In the genomic region with DNA sequence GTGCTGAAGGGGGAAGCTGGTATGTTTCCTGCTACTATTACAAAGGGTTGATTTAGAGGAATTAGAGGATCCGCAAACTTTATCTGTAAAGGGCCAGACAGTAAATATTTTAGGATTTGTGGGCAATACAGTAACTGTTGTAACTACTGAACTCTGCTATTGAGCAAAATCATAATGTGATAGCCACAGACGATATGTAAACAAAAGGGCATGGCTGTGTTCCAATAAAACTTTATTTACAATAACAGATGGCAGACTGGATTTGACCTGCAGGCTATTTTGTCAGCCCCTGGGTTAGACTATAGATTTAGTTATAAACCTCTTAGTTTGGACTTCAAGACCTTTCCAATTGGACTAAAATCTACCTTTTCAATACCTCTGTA, we compare ENCODE assay signal across 21 cellular contexts. TPM values are rescaled to one million over a fixed set of nuclear protein-coding genes. Genes with fewer than 3 reads are reported as not detected.
"Had no signal": no experiment of that assay in that cellular context is flagged by ENCODE, and none has a peak within 500 bp of the region (broad histone marks: within the 10 kb centered on the region; RNA-seq: fewer than 3 reads in every experiment).

No MANE protein-coding gene starts in this region.

- H3K27ac Mint-ChIP-seq: activated CD4-positive, alpha-beta T cell treated with anti-CD3 and anti-CD28 coated beads, Interleukin-2, amount 10 ng/mL, durations not matched to agents 7 days and 5 days; activated naive CD8-positive, alpha-beta T cell; activated T-cell treated with anti-CD3 and anti-CD28 coated beads, Interleukin-2, amount 50 U/mL, for 72 hours; immature natural killer cell; naive thymus-derived CD8-positive, alpha-beta T cell; T-helper 17 cell had no signal

- H3K27me3 ChIP-seq: foreskin keratinocyte, neutrophil, stomach, testis, upper lobe of left lung had no signal

- H3K36me3 Mint-ChIP-seq: activated naive CD8-positive, alpha-beta T cell; immature natural killer cell; naive thymus-derived CD8-positive, alpha-beta T cell had no signal

- H3K4me3 ChIP-seq: coronary artery, smooth muscle cell, stomach, testis, upper lobe of left lung had no signal

- H3K27ac ChIP-seq: coronary artery, foreskin keratinocyte, neutrophil, testis, upper lobe of left lung had no signal

- FAIRE-seq: endothelial cell of umbilical vein had no signal

- ATAC-seq: activated T-cell treated with anti-CD3 and anti-CD28 coated beads, Interleukin-2, amount 50 U/mL, for 72 hours; foreskin keratinocyte; naive thymus-derived CD8-positive, alpha-beta T cell; T-helper 17 cell had no signal

- H3K9me3 ChIP-seq: stomach, testis, upper lobe of left lung had no signal

- H3K4me2 ChIP-seq: smooth muscle cell had no signal

- H3K4me3 Mint-ChIP-seq: activated CD4-positive, alpha-beta T cell treated with anti-CD3 and anti-CD28 coated beads, Interleukin-2, amount 10 ng/mL, durations not matched to agents 7 days and 5 days; activated naive CD8-positive, alpha-beta T cell; activated T-cell treated with anti-CD3 and anti-CD28 coated beads, Interleukin-2, amount 50 U/mL, for 72 hours; immature natural killer cell; naive thymus-derived CD8-positive, alpha-beta T cell; T-helper 17 cell had no signal

- DNase-seq: activated CD4-positive, alpha-beta T cell treated with anti-CD3 and anti-CD28 coated beads, Interleukin-2, amount 10 ng/mL, durations not matched to agents 7 days and 5 days; activated CD8-positive, alpha-beta memory T cell treated with anti-CD3 and anti-CD28 coated beads, Interleukin-2, amount 50 U/mL, for 48 hours; activated gamma-delta T cell; activated T-cell treated with anti-CD3 and anti-CD28 coated beads, Interleukin-2, amount 50 U/mL, for 72 hours; amniotic stem cell; central memory CD4-positive, alpha-beta T cell; effector CD4-positive, alpha-beta T cell; foreskin keratinocyte; glutamatergic neuron; immature natural killer cell; naive thymus-derived CD8-positive, alpha-beta T cell; stomach; T-helper 17 cell; testis; upper lobe of left lung had no signal

- H3K36me3 ChIP-seq: neutrophil, stomach, upper lobe of left lung had no signal

- H3K9me3 Mint-ChIP-seq: activated CD4-positive, alpha-beta T cell treated with anti-CD3 and anti-CD28 coated beads, Interleukin-2, amount 10 ng/mL, durations not matched to agents 7 days and 5 days; activated T-cell treated with anti-CD3 and anti-CD28 coated beads, Interleukin-2, amount 50 U/mL, for 72 hours; naive thymus-derived CD8-positive, alpha-beta T cell had no signal

- H3K4me1 ChIP-seq: foreskin keratinocyte, testis, upper lobe of left lung had no signal

- H3K4me1 Mint-ChIP-seq: activated CD4-positive, alpha-beta T cell treated with anti-CD3 and anti-CD28 coated beads, Interleukin-2, amount 10 ng/mL, durations not matched to agents 7 days and 5 days; immature natural killer cell; naive thymus-derived CD8-positive, alpha-beta T cell; T-helper 17 cell had no signal

RNA-seq across cellular contexts. Expression of gene KCNMB2, which starts 27.8 kb away (rescaled TPM):
- total RNA-seq: activated CD4-positive, alpha-beta T cell treated with anti-CD3 and anti-CD28 coated beads, Interleukin-2, amount 10 ng/mL, durations not matched to agents 7 days and 5 days; activated T-cell treated with anti-CD3 and anti-CD28 coated beads, Interleukin-2, amount 50 U/mL, for 72 hours; endothelial cell of umbilical vein; foreskin keratinocyte; mononuclear cell; naive thymus-derived CD8-positive, alpha-beta T cell; T-helper 17 cell; testis had no signal
- polyA plus RNA-seq: endothelial cell of umbilical vein; foreskin keratinocyte; immature natural killer cell; naive thymus-derived CD8-positive, alpha-beta T cell; smooth muscle cell had no signal
